ENCODE assay signal across 23 cellular contexts in the genomic region with DNA sequence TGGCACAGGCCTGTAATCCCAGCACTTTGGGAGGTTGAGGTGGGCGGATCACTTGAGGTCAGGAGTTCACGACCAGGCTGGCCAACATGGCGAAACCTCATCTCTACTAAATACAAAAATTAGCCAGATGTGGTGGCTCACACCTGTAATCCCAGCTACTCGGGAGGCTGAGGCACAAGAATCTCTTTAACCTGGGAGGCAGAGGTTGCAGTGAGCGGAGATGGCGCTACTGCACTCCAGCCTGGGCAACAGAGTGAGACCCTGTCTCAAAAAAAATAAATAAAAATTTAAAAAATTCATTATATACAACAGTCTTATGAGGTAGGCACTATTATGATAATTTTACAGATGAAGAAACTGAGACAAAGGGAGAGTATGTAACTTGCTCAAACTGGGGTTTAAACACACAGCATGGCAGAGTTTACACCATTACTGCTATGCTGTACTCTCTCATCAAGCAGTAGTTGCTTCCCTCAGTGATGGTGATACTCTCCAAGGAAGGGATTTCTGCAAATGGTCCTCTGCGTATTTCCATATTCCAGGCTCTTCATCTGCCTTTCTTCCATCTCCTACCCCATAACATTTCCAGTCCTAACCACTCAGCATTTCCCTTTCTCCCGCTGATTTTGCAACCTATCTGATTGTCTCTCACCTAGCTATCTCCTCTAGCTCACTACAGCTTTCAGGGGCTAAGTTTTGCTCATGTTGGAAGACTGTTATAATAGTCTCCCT.
A peak's percentile ranks its signal among the peaks of the same experiment; 100 is the strongest.
DNase-seq lines count a peak whose midpoint lies in the region; ATAC-seq, FAIRE-seq and TF ChIP-seq lines count a peak whose summit lies in the region.
"Had no signal": no experiment of that assay in that cellular context is flagged by ENCODE, and none has a peak within 500 bp of the region (broad histone marks: within the 10 kb centered on the region; RNA-seq: fewer than 3 reads in every experiment).

No MANE protein-coding gene starts in this region.

- H3K27ac ChIP-seq in KMS-11 (no peak overlapping the region), K562 (ENCODE audit: extremely low read depth, low read depth, low read length) (no peak overlapping the region), transverse colon (no peak overlapping the region)
- H3K27ac ChIP-seq: GM23248 had no signal

- peaks cover 22% of the 10 kb centered on the region for H3K9me3 Mint-ChIP-seq in activated naive CD8-positive, alpha-beta T cell (ENCODE audit: low read depth)
- peaks cover 35% of the 10 kb centered on the region for H3K9me3 Mint-ChIP-seq in activated naive CD8-positive, alpha-beta T cell treated with anti-CD3 and anti-CD28 coated beads for 36 hours

- no peaks in the 10 kb centered on the region for H3K27me3 Mint-ChIP-seq in activated naive CD8-positive, alpha-beta T cell
- H3K27me3 Mint-ChIP-seq in activated naive CD8-positive, alpha-beta T cell treated with anti-CD3 and anti-CD28 coated beads for 36 hours, result no peaks in the 10 kb centered on the region

- no peaks in the 10 kb centered on the region for H3K79me2 ChIP-seq in KMS-11 (ENCODE audit: insufficient read depth, low read depth)
- no peaks in the 10 kb centered on the region for H3K79me2 ChIP-seq in K562 (ENCODE audit: control insufficient read depth, insufficient read depth, low read length)

- H3K36me3 ChIP-seq in KMS-11 (ENCODE audit: insufficient read depth), result no peaks in the 10 kb centered on the region
- peaks cover 11% of the 10 kb centered on the region; the same call in 2 of the 3 replicates for H3K36me3 ChIP-seq in K562 (ENCODE audit: control insufficient read depth, insufficient read depth, low read length)
- H3K36me3 ChIP-seq in transverse colon, result peaks cover 0 to 5% (median 0%) of the 10 kb centered on the region in 4 donors

- 77% methylated on average over 8 of the region's 8 CpGs for WGBS in K562 (ENCODE audit: insufficient coverage, low coverage, missing lambda C conversion rate)
- 92 to 94% methylated on average over 3 to 8 of the region's 8 CpGs for WGBS in transverse colon (ENCODE audit: low coverage in 1 of 2), 2 donors

- TF ChIP-seq CTCF in KMS-11 (conservative IDR thresholded peaks at IDR 0.05; ENCODE audit: low read depth, low read length) (no peak), K562 (IDR thresholded peaks at IDR 0.05 in 2 of 3, conservative IDR thresholded peaks at IDR 0.05 in 1 of 3; ENCODE audit: insufficient read depth in 2 of 3, low read depth in 1 of 3, low read length in 3 of 3) (no peak), transverse colon (IDR thresholded peaks at IDR 0.05) (no peak)

- no peak for TF ChIP-seq RAD21 in K562 (CRISPR knock-in tag; conservative IDR thresholded peaks at IDR 0.05 in 1 of 2, IDR thresholded peaks at IDR 0.05 in 1 of 2)

- H2AFZ ChIP-seq in KMS-11 (ENCODE audit: low read depth) (no peak overlapping the region), K562 (ENCODE audit: low read depth, low read length) (no peak overlapping the region)
- H2AFZ ChIP-seq: GM23248 had no signal

- H4K20me1 ChIP-seq in KMS-11 (ENCODE audit: insufficient read depth) (no peaks in the 10 kb centered on the region), K562 (replicated peaks; ENCODE audit: control insufficient read depth, insufficient read depth, low read length) (no peaks in the 10 kb centered on the region)

- H3K4me1 Mint-ChIP-seq in activated naive CD8-positive, alpha-beta T cell (ENCODE audit: low read depth), result peaks cover 19% of the 10 kb centered on the region
- H3K4me1 Mint-ChIP-seq in activated naive CD8-positive, alpha-beta T cell treated with anti-CD3 and anti-CD28 coated beads for 36 hours, result peaks cover 40% of the 10 kb centered on the region

- no peaks in the 10 kb centered on the region for H3K27me3 ChIP-seq in KMS-11 (ENCODE audit: insufficient read depth, low read depth)
- no peaks in the 10 kb centered on the region for H3K27me3 ChIP-seq in K562 (ENCODE audit: control insufficient read depth in 2 of 2, insufficient read depth in 2 of 2, low read length in 2 of 2)
- H3K27me3 ChIP-seq in transverse colon, result no peaks in the 10 kb centered on the region
- H3K27me3 ChIP-seq: MG63 had no signal

- TF ChIP-seq POLR2A in K562 (conservative IDR thresholded peaks at IDR 0.05) (0 out of 2 replicates have a peak, but pooled peaks have one; percentile 0), transverse colon (IDR thresholded peaks at IDR 0.05) (peak; percentile 8)

- H3K4me3 ChIP-seq in KMS-11 (IDR thresholded peaks at IDR 0.05; ENCODE audit: insufficient read depth, low read depth, low read length) (no peak overlapping the region), K562 (no peak overlapping the region), transverse colon (no peak overlapping the region)
- H3K4me3 ChIP-seq: GM23248, MG63 had no signal

- no peak overlapping the region for H3K9ac ChIP-seq in KMS-11
- no peak overlapping the region for H3K9ac ChIP-seq in K562 (ENCODE audit: insufficient read depth in 1 of 2, low read depth in 2 of 2, low read length in 2 of 2)
- H3K9ac ChIP-seq: GM23248 had no signal

- DNase-seq in activated naive CD8-positive, alpha-beta T cell treated with anti-CD3 and anti-CD28 coated beads for 36 hours, result no peak
- DNase-seq in K562 (ENCODE audit: extremely low read depth in 1 of 4, low spot score in 3 of 4) (no peak), transverse colon (no peak), NK-92 (lab: John Stamatoyannopoulos, UW; ENCODE audit: unreplicated experiment) (no peak), NOMO-1 treated with DMSO at 0.1 percent for 48 hours (lab: John Stamatoyannopoulos, UW; ENCODE audit: unreplicated experiment) (no peak)
- DNase-seq: AML-193, COR-L47, DMS153, EL, GM23248, KG1, MG63, NCI-H1105, NCI-H1694 treated with DMSO at 0.1 percent for 48 hours, NCI-H2107, NCI-H2227 treated with DMSO at 0.1 percent for 48 hours, NCI-H524, RPMI8226, SIG-M5 had no signal

- in situ Hi-C loops in K562 (cut with MboI), result no loop called here
- in situ Hi-C loops in transverse colon (cut with MboI; ENCODE audit: low pct_ligation_motif_present in 1 of 4, low pct_unique_long_range_greater_than_20kb in 1 of 4, low sequenced_read_pairs in 3 of 4), result no loop called here

- ATAC-seq in K562 (peak; percentile 12), HG02970 (IDR thresholded peaks at IDR 0.05; ENCODE audit: low FRiP score, unreplicated experiment) (no peak)
- ATAC-seq: HCT116 had no signal

- FAIRE-seq in K562 (lab: Jason Lieb, UNC), result no peak

- CTCF ChIA-PET in K562 (lab: Yijun Ruan, JAX; ENCODE audit: low intra/inter-chr PET ratio), result no interaction called here

- peak overlapping the region; percentile 59 for H3K27ac Mint-ChIP-seq in activated naive CD8-positive, alpha-beta T cell
- H3K27ac Mint-ChIP-seq in activated naive CD8-positive, alpha-beta T cell treated with anti-CD3 and anti-CD28 coated beads for 36 hours, result no peak overlapping the region

- POLR2A ChIA-PET in K562 (lab: Yijun Ruan, JAX), result interaction anchor here (1.5 kb wide), 2 partner anchors 9 to 12 kb away, joined by 3 to 4 read pairs; no protein-coding TSS in a partner anchor

- H3K4me2 ChIP-seq in KMS-11, result peak overlapping the region; percentile 37; the same call in 1 of the 2 replicates
- no peak overlapping the region for H3K4me2 ChIP-seq in K562 (ENCODE audit: insufficient read depth, low read length)

- H3K36me3 Mint-ChIP-seq in activated naive CD8-positive, alpha-beta T cell, result peaks cover 22% of the 10 kb centered on the region
- H3K36me3 Mint-ChIP-seq in activated naive CD8-positive, alpha-beta T cell treated with anti-CD3 and anti-CD28 coated beads for 36 hours, result peaks cover 41% of the 10 kb centered on the region

- H3K4me3 Mint-ChIP-seq in activated naive CD8-positive, alpha-beta T cell, result no peak overlapping the region
- H3K4me3 Mint-ChIP-seq in activated naive CD8-positive, alpha-beta T cell treated with anti-CD3 and anti-CD28 coated beads for 36 hours, result no peak overlapping the region

- peaks cover 55% of the 10 kb centered on the region for H3K4me1 ChIP-seq in KMS-11 (ENCODE audit: low read depth, poor library complexity, severe bottlenecking)
- no peaks in the 10 kb centered on the region for H3K4me1 ChIP-seq in K562 (replicated peaks in 1 of 2; ENCODE audit: control insufficient read depth in 2 of 2, insufficient read depth in 2 of 2, low read length in 2 of 2)
- H3K4me1 ChIP-seq in transverse colon, result peaks cover 0 to 27% (median 6%) of the 10 kb centered on the region in 4 donors

- no peaks in the 10 kb centered on the region for H3K9me1 ChIP-seq in K562 (ENCODE audit: control insufficient read depth, insufficient read depth, low read length)

- TF ChIP-seq EP300 in K562 (IDR thresholded peaks at IDR 0.05; ENCODE audit: low read length), result no peak
- TF ChIP-seq EP300 in transverse colon (IDR thresholded peaks at IDR 0.05; ENCODE audit: low read depth), result no peak

- intact Hi-C loops in K562 (cut with micrococcal nuclease) (no loop called here), transverse colon (cut with DNase I; ENCODE audit: low total_unique reads) (no loop called here)

- no TSS peak for BruUV-seq in K562 (replicated peaks; lab: Mats Ljungman, UMichigan)

- no peaks in the 10 kb centered on the region for H3K9me3 ChIP-seq in K562 (replicated peaks; ENCODE audit: control insufficient read depth, insufficient read depth, low read depth, low read length)
- no peaks in the 10 kb centered on the region for H3K9me3 ChIP-seq in transverse colon
- H3K9me3 ChIP-seq: MG63 had no signal

TF ChIP-seq in K562, 482 proteins besides CTCF, POLR2A, EP300 and RAD21 (continues in another document):
- TF ChIP-seq PHF21A (IDR thresholded peaks at IDR 0.05; ENCODE audit: borderline replicate concordance, low read depth) (no peak), KAT8 (IDR thresholded peaks at IDR 0.05; ENCODE audit: low read depth) (no peak), SUPT5H (IDR thresholded peaks at IDR 0.05) (no peak), NFRKB (IDR thresholded peaks at IDR 0.05; ENCODE audit: low read depth) (no peak), KLF13 (tag; IDR thresholded peaks at IDR 0.05; ENCODE audit: borderline replicate concordance, low read depth) (no peak), ZNF165 (CRISPR knock-in tag; IDR thresholded peaks at IDR 0.05; ENCODE audit: borderline replicate concordance) (no peak), TCF7 (IDR thresholded peaks at IDR 0.05; ENCODE audit: borderline replicate concordance) (no peak), ZNF561 (CRISPR knock-in tag; conservative IDR thresholded peaks at IDR 0.05) (0 out of 2 replicates have a peak, but pooled peaks have one; percentile 17)
- TF ChIP-seq, protein P1, sequence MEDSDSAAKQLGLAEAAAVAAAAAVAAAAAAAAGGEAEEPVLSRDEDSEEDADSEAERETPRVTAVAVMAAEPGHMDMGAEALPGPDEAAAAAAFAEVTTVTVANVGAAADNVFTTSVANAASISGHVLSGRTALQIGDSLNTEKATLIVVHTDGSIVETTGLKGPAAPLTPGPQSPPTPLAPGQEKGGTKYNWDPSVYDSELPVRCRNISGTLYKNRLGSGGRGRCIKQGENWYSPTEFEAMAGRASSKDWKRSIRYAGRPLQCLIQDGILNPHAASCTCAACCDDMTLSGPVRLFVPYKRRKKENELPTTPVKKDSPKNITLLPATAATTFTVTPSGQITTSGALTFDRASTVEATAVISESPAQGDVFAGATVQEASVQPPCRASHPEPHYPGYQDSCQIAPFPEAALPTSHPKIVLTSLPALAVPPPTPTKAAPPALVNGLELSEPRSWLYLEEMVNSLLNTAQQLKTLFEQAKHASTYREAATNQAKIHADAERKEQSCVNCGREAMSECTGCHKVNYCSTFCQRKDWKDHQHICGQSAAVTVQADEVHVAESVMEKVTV (CRISPR knock-in tag; IDR thresholded peaks at IDR 0.05), result 0 out of 2 replicates have a peak, but pooled peaks have one; percentile 18
